17 cellular contexts compared by ENCODE assay signal in genomic region chr10:124151466-124152095, GRCh38. TPM values are rescaled to one million over a fixed set of nuclear protein-coding genes. Genes with fewer than 3 reads are reported as not detected.
DNase-seq lines count a peak whose midpoint lies in the region; ATAC-seq, FAIRE-seq and TF ChIP-seq lines count a peak whose summit lies in the region.
"Had no signal": no experiment of that assay in that cellular context is flagged by ENCODE, and none has a peak within 500 bp of the region (broad histone marks: within the 10 kb centered on the region; RNA-seq: fewer than 3 reads in every experiment).

No MANE protein-coding gene starts in this region.

- no peak for TF ChIP-seq POLR2A in H1 (IDR thresholded peaks at IDR 0.05; ENCODE audit: control extremely low read depth in 1 of 2, low read depth in 2 of 2, low read length in 2 of 2)

- H3K4me1 ChIP-seq in right atrium auricular region (peaks cover 0 to 35% of the 10 kb centered on the region in 2 donors), H1 (replicated peaks in 1 of 4; ENCODE audit: control insufficient read depth in 3 of 4, insufficient read depth in 4 of 4, low read length in 3 of 4) (peaks cover 0 to 8% (median 3%) of the 10 kb centered on the region in 4 experiments; a peak in 4 of 7 replicates)

- CTCF ChIA-PET in H1 (lab: Charles Lee; ENCODE audit: partially characterized antibody), result interaction anchor here (0.6 to 2.2 kb wide), 6 partner anchors 15 to 276 kb away, joined by 3 to 5 read pairs (median 4); no protein-coding TSS in a partner anchor
- CTCF ChIA-PET in activated naive CD4-positive, alpha-beta T cell treated with anti-CD3 and anti-CD28 coated beads, Interleukin-2, amount 10 ng/mL, durations not matched to agents 7 days and 5 days (lab: Charles Lee), result interaction anchor here (1.0 kb wide), 1 partner anchor 41 kb away, joined by 3 read pairs; no protein-coding TSS in a partner anchor

- no peak overlapping the region for H3K4me2 ChIP-seq in H1 (ENCODE audit: insufficient read depth in 1 of 2, low read depth in 2 of 2, low read length in 2 of 2)

- H3K9me3 ChIP-seq in right atrium auricular region, result no peaks in the 10 kb centered on the region
- no peaks in the 10 kb centered on the region; a peak in 2 of 4 replicates for H3K9me3 ChIP-seq in H1 (ENCODE audit: insufficient read depth in 2 of 2, low read depth in 1 of 2, low read length in 1 of 2)

- no peaks in the 10 kb centered on the region for H3K79me2 ChIP-seq in H1 (ENCODE audit: control insufficient read depth in 1 of 2, insufficient read depth in 2 of 2, low read length in 2 of 2)

- peaks cover 10% of the 10 kb centered on the region; the same call in 1 of the 2 replicates for H3K23me2 ChIP-seq in H1 (ENCODE audit: low read depth, low read length)

- no peak overlapping the region for H3K4ac ChIP-seq in H1 (replicated peaks; ENCODE audit: insufficient read length, low read depth, low read length)

- no peak overlapping the region for H2AK5ac ChIP-seq in H1 (ENCODE audit: low read depth, low read length)

- H3K36me3 ChIP-seq in right atrium auricular region (no peaks in the 10 kb centered on the region), H1 (ENCODE audit: control insufficient read depth in 2 of 4, insufficient read depth in 4 of 4, low read length in 3 of 4) (no peaks in the 10 kb centered on the region)

- FAIRE-seq in H1 (lab: Jason Lieb, UNC), result no peak
- FAIRE-seq: GM12891 had no signal

- H3K9ac ChIP-seq in H1 (replicated peaks in 1 of 4; ENCODE audit: extremely low read depth in 1 of 4, low read depth in 3 of 4, low read length in 3 of 4), result no peak overlapping the region

- peak overlapping the region; percentile 32; the same call in 1 of the 2 replicates for H2BK20ac ChIP-seq in H1 (ENCODE audit: low read length)

- H2BK15ac ChIP-seq in H1 (ENCODE audit: low read length), result no peak overlapping the region; the same call in 1 of the 2 replicates

- H3K79me1 ChIP-seq in H1 (ENCODE audit: low read depth, low read length), result no peaks in the 10 kb centered on the region

- H3K27ac ChIP-seq in right atrium auricular region (peak overlapping the region in 1 of 2 donors; percentile 8), H1 (ENCODE audit: low read depth, low read length) (no peak overlapping the region)

- no peak overlapping the region for H4K8ac ChIP-seq in H1 (ENCODE audit: extremely low read depth, insufficient read depth, low read length)

- no peaks in the 10 kb centered on the region for H3K36me3 Mint-ChIP-seq in osteocyte (ENCODE audit: unreplicated experiment)
- H3K36me3 Mint-ChIP-seq in activated naive CD4-positive, alpha-beta T cell treated with anti-CD3 and anti-CD28 coated beads, Interleukin-2, amount 10 ng/mL, durations not matched to agents 7 days and 5 days, result no peaks in the 10 kb centered on the region
- H3K36me3 Mint-ChIP-seq: activated naive CD4-positive, alpha-beta T cell treated with anti-CD3 and anti-CD28 coated beads, Interleukin-2, amount 50 U/mL, for 72 hours; IgD-negative memory B cell had no signal

- peaks cover 27% of the 10 kb centered on the region for H3K4me1 Mint-ChIP-seq in osteocyte (ENCODE audit: unreplicated experiment)
- peaks cover 31% of the 10 kb centered on the region for H3K4me1 Mint-ChIP-seq in activated naive CD4-positive, alpha-beta T cell treated with anti-CD3 and anti-CD28 coated beads, Interleukin-2, amount 10 ng/mL, durations not matched to agents 7 days and 5 days

- no peak overlapping the region for H4K5ac ChIP-seq in H1 (ENCODE audit: insufficient read length, low read depth, low read length)

- H3K56ac ChIP-seq in H1 (replicated peaks; ENCODE audit: insufficient read length, low read depth, low read length), result no peak overlapping the region

- DNase-seq in cardiac septum (ENCODE audit: low spot score) (peak; percentile 67), right atrium auricular region (ENCODE audit: low spot score) (no peak), H1 (ENCODE audit: low read depth in 1 of 2, low spot score in 2 of 2) (no peak), osteocyte (ENCODE audit: extremely low spot score, unreplicated experiment) (no peak), H4 (ENCODE audit: low spot score) (no peak)
- DNase-seq in activated naive CD4-positive, alpha-beta T cell treated with anti-CD3 and anti-CD28 coated beads, Interleukin-2, amount 10 ng/mL, durations not matched to agents 7 days and 5 days, result no peak
- DNase-seq: COR-L47; NCI-H2171 treated with DMSO at 0.1 percent for 48 hours; stimulated activated CD4-positive, alpha-beta T cell treated with anti-CD3 and anti-CD28 coated beads, Interleukin-2, amount 100 ng/mL, for 24 hours; T-helper 2 cell had no signal

- no peak for ATAC-seq in GM19324 (IDR thresholded peaks at IDR 0.05; ENCODE audit: low FRiP score, unreplicated experiment)
- ATAC-seq in HG03521 (IDR thresholded peaks at IDR 0.05; ENCODE audit: unreplicated experiment), result no peak

- H3K4me3 Mint-ChIP-seq in osteocyte (ENCODE audit: unreplicated experiment), result no peak overlapping the region
- no peak overlapping the region for H3K4me3 Mint-ChIP-seq in activated naive CD4-positive, alpha-beta T cell treated with anti-CD3 and anti-CD28 coated beads, Interleukin-2, amount 10 ng/mL, durations not matched to agents 7 days and 5 days
- H3K4me3 Mint-ChIP-seq: H9, IgD-negative memory B cell had no signal

- H2BK5ac ChIP-seq in H1 (ENCODE audit: low read depth, low read length), result peak overlapping the region; percentile 89; the same call in 1 of the 2 replicates

- no peak for TF ChIP-seq RAD21 in H1 (IDR thresholded peaks at IDR 0.05 in 1 of 2, conservative IDR thresholded peaks at IDR 0.05 in 1 of 2; ENCODE audit: low read depth in 2 of 2, low read length in 2 of 2)

- no peak overlapping the region for H4K91ac ChIP-seq in H1 (replicated peaks; ENCODE audit: insufficient read length, low read length)

- H4K20me1 ChIP-seq in H1 (replicated peaks in 1 of 2; ENCODE audit: control insufficient read depth in 1 of 2, insufficient read depth in 2 of 2, low read length in 2 of 2), result peaks cover 0 to 4% of the 10 kb centered on the region in 2 experiments

- H3K14ac ChIP-seq in H1 (ENCODE audit: insufficient read length), result no peak overlapping the region

- H3K18ac ChIP-seq in H1 (ENCODE audit: extremely low read depth, low read length), result peak overlapping the region; percentile 32; the same call in 1 of the 2 replicates

- WGBS in H1 (ENCODE audit: extremely low coverage in 1 of 2, insufficient coverage in 1 of 2, insufficient read length in 1 of 2, insufficient replicate concordance in 2 of 2, low coverage in 1 of 2, low lambda C conversion rate in 2 of 2, missing lambda C conversion rate in 1 of 2), 2 experiments, result 86% methylated on average over 11 of the region's 11 CpGs; no CpG with 5 or more reads in 1 of the 2 experiments

- H2BK12ac ChIP-seq in H1 (ENCODE audit: low read depth, low read length), result peak overlapping the region; percentile 80; the same call in 1 of the 2 replicates

- H3K27me3 Mint-ChIP-seq in osteocyte (ENCODE audit: unreplicated experiment), result no peaks in the 10 kb centered on the region
- H3K27me3 Mint-ChIP-seq in activated naive CD4-positive, alpha-beta T cell treated with anti-CD3 and anti-CD28 coated beads, Interleukin-2, amount 10 ng/mL, durations not matched to agents 7 days and 5 days, result peaks cover 34% of the 10 kb centered on the region

- intact Hi-C loops in cardiac septum (cut with DNase I), result no loop called here

- H3K9me3 Mint-ChIP-seq in osteocyte (ENCODE audit: unreplicated experiment), result no peaks in the 10 kb centered on the region
- peaks cover 4% of the 10 kb centered on the region for H3K9me3 Mint-ChIP-seq in activated naive CD4-positive, alpha-beta T cell treated with anti-CD3 and anti-CD28 coated beads, Interleukin-2, amount 10 ng/mL, durations not matched to agents 7 days and 5 days
- H3K9me3 Mint-ChIP-seq: IgD-negative memory B cell had no signal

- TF ChIP-seq EP300 in H1 (IDR thresholded peaks at IDR 0.05; ENCODE audit: borderline replicate concordance in 1 of 2, low read depth in 2 of 2, low read length in 2 of 2), result no peak

- no peaks in the 10 kb centered on the region for H3K27me3 ChIP-seq in right atrium auricular region
- no peaks in the 10 kb centered on the region for H3K27me3 ChIP-seq in H1 (replicated peaks in 1 of 4; ENCODE audit: control insufficient read depth in 3 of 4, extremely low read depth in 1 of 4, insufficient read depth in 3 of 4, low read length in 3 of 4)

- POLR2A ChIA-PET in H1 (lab: Charles Lee; ENCODE audit: partially characterized antibody), result interaction anchor here (0.6 kb wide), 1 partner anchor 285 kb away, joined by 3 read pairs; no protein-coding TSS in a partner anchor

- H3K4me3 ChIP-seq in right atrium auricular region, result no peak overlapping the region
- H3K4me3 ChIP-seq in H1 (ENCODE audit: extremely low read depth in 1 of 4, insufficient read depth in 2 of 4, low read depth in 3 of 4, low read length in 4 of 4), result no peak overlapping the region

- H3K27ac Mint-ChIP-seq in osteocyte (ENCODE audit: unreplicated experiment), result peak overlapping the region; percentile 54
- H3K27ac Mint-ChIP-seq in activated naive CD4-positive, alpha-beta T cell treated with anti-CD3 and anti-CD28 coated beads, Interleukin-2, amount 10 ng/mL, durations not matched to agents 7 days and 5 days, result no peak overlapping the region
- H3K27ac Mint-ChIP-seq: H9, IgD-negative memory B cell had no signal

- H3K23ac ChIP-seq in H1 (ENCODE audit: insufficient read length), result no peak overlapping the region

- no peak overlapping the region for H2BK120ac ChIP-seq in H1 (replicated peaks; ENCODE audit: low read depth, low read length)

- TF ChIP-seq CTCF in right atrium auricular region (IDR thresholded peaks at IDR 0.05), result no peak
- TF ChIP-seq CTCF in H1 (IDR thresholded peaks at IDR 0.05; ENCODE audit: control extremely low read depth in 1 of 3, insufficient read depth in 1 of 3, low read depth in 1 of 3, low read length in 3 of 3), result no peak
- no peak for TF ChIP-seq CTCF in osteocyte (IDR thresholded peaks at IDR 0.05)

- H2AFZ ChIP-seq in H1 (ENCODE audit: low read length), result no peak overlapping the region

TF ChIP-seq in H1, 55 proteins besides CTCF, POLR2A, EP300 and RAD21 (continues in another document):
- TF ChIP-seq MAFK (IDR thresholded peaks at IDR 0.05; ENCODE audit: low read depth, low read length), result no peak

RNA-seq across cellular contexts. Expression of gene CHST15, which starts 58.2 kb away (rescaled TPM):
- total RNA-seq in cardiac septum (5.4 TPM), right atrium auricular region (10 to 100 TPM in 1 of 2 donors, 1 to 10 TPM in 1; 7.0 to 14.2 TPM), osteocyte (66.3 and 73.6 TPM in 2 replicates)
- total RNA-seq in H1 (2021; fragmentation: NEBNext Ultra II Directional; extraction: Animal tissue kit (Norgen Biotek cat#: 25700)), result 9.1 and 9.4 TPM in 2 replicates
- 7.4 and 8.8 TPM in 2 replicates for polyA plus RNA-seq in H1 (2011; rRNA removed)
- polyA plus RNA-seq in H1 (2011; cell fraction: cytosol; rRNA removed), result 6.8 TPM
- 9.3 TPM for polyA plus RNA-seq in H1 (2011; cell fraction: nucleus; rRNA removed)
- 5.7 to 7.3 TPM (median 6.0 TPM) in 4 replicates for polyA plus RNA-seq in H1 (2012, experiment 1 of 2)
- polyA plus RNA-seq in H1 (2012, experiment 2 of 2), result 2.3 TPM
- polyA plus RNA-seq in H1 (2013, experiment 1 of 2), result 4.7 TPM
- polyA plus RNA-seq in H1 (2013, experiment 2 of 2), result 5.0 TPM
- polyA minus RNA-seq in H1 (2011; rRNA and poly(A)+ RNA removed), result 17.4 and 19.5 TPM in 2 replicates
- polyA minus RNA-seq in H1 (2011; cell fraction: cytosol; rRNA and poly(A)+ RNA removed), result 7.5 TPM
- polyA minus RNA-seq in H1 (2011; cell fraction: nucleus; rRNA and poly(A)+ RNA removed), result 15.1 TPM
- 4.0 and 6.8 TPM in 2 replicates for total RNA-seq in H4 (2014; rRNA removed; shearing (Covaris generic))
- total RNA-seq: G401 had no signal
